In the genomic region with DNA sequence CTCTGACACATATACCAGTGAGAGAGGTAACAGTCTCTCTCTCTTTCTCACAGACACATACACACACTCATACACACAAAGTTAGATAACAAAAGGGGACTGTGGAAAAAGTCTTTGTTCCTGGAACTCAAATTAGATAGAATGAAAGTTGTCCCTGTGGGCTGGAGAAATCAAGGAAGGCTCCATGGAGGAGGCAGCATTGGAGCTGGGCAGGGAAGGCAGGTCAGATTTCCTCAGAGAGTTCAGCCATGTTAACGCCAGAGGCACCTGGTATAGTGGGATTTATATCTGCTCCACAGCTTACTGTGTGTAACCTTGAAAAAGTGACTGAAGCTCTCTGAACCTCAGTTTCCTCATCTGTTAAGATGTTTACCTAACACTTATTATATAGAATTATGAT, we compare ENCODE assay signal across 1 cellular context.
TF ChIP-seq lines count a peak whose summit lies in the region.

No MANE protein-coding gene starts in this region.

TF ChIP-seq in K562, 482 proteins besides CTCF, POLR2A, EP300 and RAD21:
- TF ChIP-seq ZNF436 (CRISPR knock-in tag; IDR thresholded peaks at IDR 0.05) (peak; percentile 93), BCOR (IDR thresholded peaks at IDR 0.05) (peak; percentile 36; the same call in 1 of the 2 replicates), TFAP4 (CRISPR knock-in tag; IDR thresholded peaks at IDR 0.05; ENCODE audit: borderline replicate concordance) (no peak), ADNP (tag; IDR thresholded peaks at IDR 0.05) (no peak), ZNF282 (CRISPR knock-in tag; IDR thresholded peaks at IDR 0.05) (no peak), ZNF23 (CRISPR knock-in tag; IDR thresholded peaks at IDR 0.05) (no peak), HOMEZ (CRISPR knock-in tag; IDR thresholded peaks at IDR 0.05) (no peak), RBM25 (IDR thresholded peaks at IDR 0.05; ENCODE audit: low read depth, low read length, severe bottlenecking) (peak; percentile 96), MYBL2 (IDR thresholded peaks at IDR 0.05; ENCODE audit: low read depth) (no peak), MYBL2 (CRISPR knock-in tag; IDR thresholded peaks at IDR 0.05; ENCODE audit: borderline replicate concordance) (no peak), STAT5B (CRISPR knock-in tag; IDR thresholded peaks at IDR 0.05) (no peak), ZFP36 (IDR thresholded peaks at IDR 0.05; ENCODE audit: low read depth, low read length, partially characterized antibody) (peak; percentile 100), TEAD4 (IDR thresholded peaks at IDR 0.05; ENCODE audit: low read length) (no peak), TEAD4 (CRISPR knock-in tag; IDR thresholded peaks at IDR 0.05; ENCODE audit: borderline replicate concordance) (no peak), STAG1 (CRISPR knock-in tag; IDR thresholded peaks at IDR 0.05; ENCODE audit: borderline replicate concordance) (no peak), COPS2 (conservative IDR thresholded peaks at IDR 0.05) (no peak), ZNF133 (CRISPR knock-in tag; IDR thresholded peaks at IDR 0.05) (no peak), SFPQ (IDR thresholded peaks at IDR 0.05; ENCODE audit: low read depth, low read length) (no peak)
- TF ChIP-seq, protein P1, sequence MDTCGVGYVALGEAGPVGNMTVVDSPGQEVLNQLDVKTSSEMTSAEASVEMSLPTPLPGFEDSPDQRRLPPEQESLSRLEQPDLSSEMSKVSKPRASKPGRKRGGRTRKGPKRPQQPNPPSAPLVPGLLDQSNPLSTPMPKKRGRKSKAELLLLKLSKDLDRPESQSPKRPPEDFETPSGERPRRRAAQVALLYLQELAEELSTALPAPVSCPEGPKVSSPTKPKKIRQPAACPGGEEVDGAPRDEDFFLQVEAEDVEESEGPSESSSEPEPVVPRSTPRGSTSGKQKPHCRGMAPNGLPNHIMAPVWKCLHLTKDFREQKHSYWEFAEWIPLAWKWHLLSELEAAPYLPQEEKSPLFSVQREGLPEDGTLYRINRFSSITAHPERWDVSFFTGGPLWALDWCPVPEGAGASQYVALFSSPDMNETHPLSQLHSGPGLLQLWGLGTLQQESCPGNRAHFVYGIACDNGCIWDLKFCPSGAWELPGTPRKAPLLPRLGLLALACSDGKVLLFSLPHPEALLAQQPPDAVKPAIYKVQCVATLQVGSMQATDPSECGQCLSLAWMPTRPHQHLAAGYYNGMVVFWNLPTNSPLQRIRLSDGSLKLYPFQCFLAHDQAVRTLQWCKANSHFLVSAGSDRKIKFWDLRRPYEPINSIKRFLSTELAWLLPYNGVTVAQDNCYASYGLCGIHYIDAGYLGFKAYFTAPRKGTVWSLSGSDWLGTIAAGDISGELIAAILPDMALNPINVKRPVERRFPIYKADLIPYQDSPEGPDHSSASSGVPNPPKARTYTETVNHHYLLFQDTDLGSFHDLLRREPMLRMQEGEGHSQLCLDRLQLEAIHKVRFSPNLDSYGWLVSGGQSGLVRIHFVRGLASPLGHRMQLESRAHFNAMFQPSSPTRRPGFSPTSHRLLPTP (IDR thresholded peaks at IDR 0.05; ENCODE audit: borderline replicate concordance, extremely low read depth, insufficient read length), result peak; percentile 73
- TF ChIP-seq, protein P2, sequence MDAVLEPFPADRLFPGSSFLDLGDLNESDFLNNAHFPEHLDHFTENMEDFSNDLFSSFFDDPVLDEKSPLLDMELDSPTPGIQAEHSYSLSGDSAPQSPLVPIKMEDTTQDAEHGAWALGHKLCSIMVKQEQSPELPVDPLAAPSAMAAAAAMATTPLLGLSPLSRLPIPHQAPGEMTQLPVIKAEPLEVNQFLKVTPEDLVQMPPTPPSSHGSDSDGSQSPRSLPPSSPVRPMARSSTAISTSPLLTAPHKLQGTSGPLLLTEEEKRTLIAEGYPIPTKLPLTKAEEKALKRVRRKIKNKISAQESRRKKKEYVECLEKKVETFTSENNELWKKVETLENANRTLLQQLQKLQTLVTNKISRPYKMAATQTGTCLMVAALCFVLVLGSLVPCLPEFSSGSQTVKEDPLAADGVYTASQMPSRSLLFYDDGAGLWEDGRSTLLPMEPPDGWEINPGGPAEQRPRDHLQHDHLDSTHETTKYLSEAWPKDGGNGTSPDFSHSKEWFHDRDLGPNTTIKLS (IDR thresholded peaks at IDR 0.05; ENCODE audit: borderline replicate concordance, low read depth), result no peak
